9 cellular contexts compared by ENCODE assay signal in the genomic region with DNA sequence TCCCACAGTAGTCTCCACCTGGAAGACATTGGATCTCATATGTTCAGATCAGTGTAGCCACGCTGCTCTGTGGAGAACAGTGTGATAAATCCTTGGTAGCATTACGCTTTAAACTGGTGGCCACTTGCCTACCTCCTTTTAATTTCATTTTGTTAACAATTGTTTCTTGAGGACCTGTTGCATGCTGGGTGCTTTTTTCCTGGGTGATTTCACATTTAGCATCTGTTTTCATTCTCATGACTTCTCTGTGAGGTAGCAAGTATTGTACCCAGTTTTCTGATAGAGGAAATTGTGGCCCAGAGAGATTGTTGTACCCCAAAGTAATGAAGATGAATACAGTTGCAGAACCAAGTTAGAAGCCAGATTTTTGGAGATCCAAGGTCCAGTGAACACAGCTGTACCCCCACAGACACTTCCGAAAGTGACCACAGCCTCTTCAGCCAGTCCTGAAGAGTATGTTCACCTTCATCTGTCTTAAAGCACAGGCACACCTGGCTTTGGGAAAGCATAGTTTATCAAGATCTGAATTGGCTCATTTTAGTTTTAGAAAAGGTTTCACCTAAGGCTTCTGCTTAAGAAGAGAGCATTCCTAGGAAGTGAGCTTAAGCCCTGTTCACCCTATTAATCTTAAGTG.
DNase-seq lines count a peak whose midpoint lies in the region; ATAC-seq, FAIRE-seq and TF ChIP-seq lines count a peak whose summit lies in the region.
"Had no signal": no experiment of that assay in that cellular context is flagged by ENCODE, and none has a peak within 500 bp of the region (broad histone marks: within the 10 kb centered on the region; RNA-seq: fewer than 3 reads in every experiment).

No MANE protein-coding gene starts in this region.

- no peaks in the 10 kb centered on the region for H3K36me3 Mint-ChIP-seq in activated CD8-positive, alpha-beta T cell treated with anti-CD3 and anti-CD28 coated beads for 36 hours (ENCODE audit: low read depth)

- H3K27me3 ChIP-seq in small intestine (ENCODE audit: control insufficient read depth in 2 of 2, insufficient read depth in 2 of 2, low read length in 2 of 2) = no peaks in the 10 kb centered on the region
- H3K27me3 ChIP-seq: gastrocnemius medialis had no signal

- peaks cover 56% of the 10 kb centered on the region for H3K4me1 Mint-ChIP-seq in activated CD8-positive, alpha-beta T cell treated with anti-CD3 and anti-CD28 coated beads for 36 hours (ENCODE audit: low read depth)

- peaks cover 10 to 20% of the 10 kb centered on the region in 2 donors for H3K4me1 ChIP-seq in small intestine (ENCODE audit: control insufficient read depth in 2 of 2, insufficient read depth in 1 of 2, low read depth in 1 of 2, low read length in 1 of 2)
- H3K4me1 ChIP-seq: gastrocnemius medialis had no signal

- no peak for TF ChIP-seq CTCF in activated CD8-positive, alpha-beta T cell treated with anti-CD3 and anti-CD28 coated beads for 36 hours (IDR thresholded peaks at IDR 0.05)

- POLR2A ChIA-PET in activated CD8-positive, alpha-beta T cell treated with anti-CD3 and anti-CD28 coated beads for 36 hours (lab: Charles Lee) = interaction anchor here (1.3 to 1.7 kb wide), 2 partner anchors 144 kb away, joined by 5 to 25 read pairs; a partner anchor contains a TSS

- CTCF ChIA-PET in activated CD8-positive, alpha-beta T cell treated with anti-CD3 and anti-CD28 coated beads for 36 hours (lab: Charles Lee) = interaction anchor here (0.7 to 4.0 kb wide), 7 partner anchors 35 to 291 kb away, joined by 3 to 45 read pairs (median 3); a partner anchor contains a TSS

- ATAC-seq in GM18873 (IDR thresholded peaks at IDR 0.05; ENCODE audit: low FRiP score, unreplicated experiment) = peak; percentile 41
- peak; percentile 31 for ATAC-seq in HG02678 (IDR thresholded peaks at IDR 0.05; ENCODE audit: unreplicated experiment)
- no peak for ATAC-seq in activated CD8-positive, alpha-beta T cell treated with anti-CD3 and anti-CD28 coated beads for 36 hours

- H3K9me3 ChIP-seq in small intestine (ENCODE audit: control insufficient read depth, low read depth) = no peaks in the 10 kb centered on the region
- H3K9me3 ChIP-seq: gastrocnemius medialis had no signal

- no peaks in the 10 kb centered on the region for H3K9me3 Mint-ChIP-seq in activated CD8-positive, alpha-beta T cell treated with anti-CD3 and anti-CD28 coated beads for 36 hours

- H3K4me3 Mint-ChIP-seq in activated CD8-positive, alpha-beta T cell treated with anti-CD3 and anti-CD28 coated beads for 36 hours = peak overlapping the region; percentile 59
- H3K4me3 Mint-ChIP-seq: neural crest cell had no signal

- no peaks in the 10 kb centered on the region for H3K36me3 ChIP-seq in small intestine (ENCODE audit: control insufficient read depth in 2 of 2, insufficient read depth in 2 of 2, low read length in 2 of 2)
- H3K36me3 ChIP-seq: gastrocnemius medialis had no signal

- H3K4me3 ChIP-seq in small intestine (ENCODE audit: low read depth in 1 of 2, low read length in 2 of 2) = no peak overlapping the region
- H3K4me3 ChIP-seq: gastrocnemius medialis had no signal

- FAIRE-seq in small intestine (lab: Jason Lieb, UNC) = no peak

- intact Hi-C loops in activated CD8-positive, alpha-beta T cell treated with anti-CD3 and anti-CD28 coated beads for 36 hours (cut with micrococcal nuclease) = loop anchor here (10.0 kb wide), 1 partner anchor 1033 kb away; a partner anchor contains a TSS

- peak overlapping the region; percentile 21 to 86 for H3K27ac ChIP-seq in small intestine (ENCODE audit: low read depth in 1 of 2, low read length in 1 of 2)
- H3K27ac ChIP-seq: gastrocnemius medialis had no signal

- no peaks in the 10 kb centered on the region for H3K27me3 Mint-ChIP-seq in activated CD8-positive, alpha-beta T cell treated with anti-CD3 and anti-CD28 coated beads for 36 hours

- DNase-seq in activated CD8-positive, alpha-beta T cell treated with anti-CD3 and anti-CD28 coated beads for 36 hours = no peak
- no peak for DNase-seq in small intestine
- no peak for DNase-seq in C1 segment of cervical spinal cord (lab: John Stamatoyannopoulos, UW)
- no peak for DNase-seq in iPS-NIHi7 (ENCODE audit: extremely low spot score)
- no peak for DNase-seq in NCI-H1694 treated with DMSO at 0.1 percent for 48 hours (lab: John Stamatoyannopoulos, UW)
- DNase-seq: gastrocnemius medialis had no signal

- WGBS in small intestine, 3 donors = 80 to 86% (median 81%) methylated on average over 3 of the region's 3 CpGs

- peak overlapping the region; percentile 85 for H3K27ac Mint-ChIP-seq in activated CD8-positive, alpha-beta T cell treated with anti-CD3 and anti-CD28 coated beads for 36 hours
